In the genomic region with DNA sequence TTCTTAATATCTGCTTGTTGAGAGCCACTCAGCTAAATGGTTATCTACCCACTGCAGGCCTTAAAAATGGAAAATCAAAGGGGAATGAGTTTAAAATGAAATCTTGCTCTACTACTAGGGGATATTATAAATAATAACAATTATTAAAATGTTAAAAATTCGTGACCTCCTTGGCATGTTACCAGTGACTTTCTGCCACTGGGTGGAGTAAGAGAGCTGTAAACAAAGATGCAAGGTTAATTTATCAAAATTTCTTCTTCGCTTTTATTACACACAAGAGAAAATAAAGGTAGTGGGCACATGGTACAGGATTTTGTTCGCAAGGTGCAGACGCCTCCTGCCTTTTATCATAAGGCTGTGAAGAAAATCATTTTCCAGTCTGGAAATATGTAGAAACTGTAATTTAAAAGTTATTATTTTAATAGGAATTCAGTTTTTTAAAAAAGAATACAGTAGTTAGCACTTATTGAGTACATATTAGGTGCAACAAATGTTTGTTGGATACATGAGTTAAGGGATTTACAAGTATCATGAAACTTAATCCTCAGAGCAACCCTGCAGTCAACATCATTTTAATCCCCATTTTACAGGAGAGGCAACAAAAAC, we compare ENCODE assay signal across 1 cellular context.
TF ChIP-seq lines count a peak whose summit lies in the region.

No MANE protein-coding gene starts in this region.

TF ChIP-seq in HCT116, 20 proteins besides CTCF, POLR2A, EP300 and RAD21 (continued from another document):
- TF ChIP-seq, protein P1, sequence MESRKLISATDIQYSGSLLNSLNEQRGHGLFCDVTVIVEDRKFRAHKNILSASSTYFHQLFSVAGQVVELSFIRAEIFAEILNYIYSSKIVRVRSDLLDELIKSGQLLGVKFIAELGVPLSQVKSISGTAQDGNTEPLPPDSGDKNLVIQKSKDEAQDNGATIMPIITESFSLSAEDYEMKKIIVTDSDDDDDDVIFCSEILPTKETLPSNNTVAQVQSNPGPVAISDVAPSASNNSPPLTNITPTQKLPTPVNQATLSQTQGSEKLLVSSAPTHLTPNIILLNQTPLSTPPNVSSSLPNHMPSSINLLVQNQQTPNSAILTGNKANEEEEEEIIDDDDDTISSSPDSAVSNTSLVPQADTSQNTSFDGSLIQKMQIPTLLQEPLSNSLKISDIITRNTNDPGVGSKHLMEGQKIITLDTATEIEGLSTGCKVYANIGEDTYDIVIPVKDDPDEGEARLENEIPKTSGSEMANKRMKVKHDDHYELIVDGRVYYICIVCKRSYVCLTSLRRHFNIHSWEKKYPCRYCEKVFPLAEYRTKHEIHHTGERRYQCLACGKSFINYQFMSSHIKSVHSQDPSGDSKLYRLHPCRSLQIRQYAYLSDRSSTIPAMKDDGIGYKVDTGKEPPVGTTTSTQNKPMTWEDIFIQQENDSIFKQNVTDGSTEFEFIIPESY (IDR thresholded peaks at IDR 0.05; ENCODE audit: extremely low read depth, insufficient replicate concordance, low read length), result no peak
- TF ChIP-seq JUND (IDR thresholded peaks at IDR 0.05), result no peak
- TF ChIP-seq, protein P2, sequence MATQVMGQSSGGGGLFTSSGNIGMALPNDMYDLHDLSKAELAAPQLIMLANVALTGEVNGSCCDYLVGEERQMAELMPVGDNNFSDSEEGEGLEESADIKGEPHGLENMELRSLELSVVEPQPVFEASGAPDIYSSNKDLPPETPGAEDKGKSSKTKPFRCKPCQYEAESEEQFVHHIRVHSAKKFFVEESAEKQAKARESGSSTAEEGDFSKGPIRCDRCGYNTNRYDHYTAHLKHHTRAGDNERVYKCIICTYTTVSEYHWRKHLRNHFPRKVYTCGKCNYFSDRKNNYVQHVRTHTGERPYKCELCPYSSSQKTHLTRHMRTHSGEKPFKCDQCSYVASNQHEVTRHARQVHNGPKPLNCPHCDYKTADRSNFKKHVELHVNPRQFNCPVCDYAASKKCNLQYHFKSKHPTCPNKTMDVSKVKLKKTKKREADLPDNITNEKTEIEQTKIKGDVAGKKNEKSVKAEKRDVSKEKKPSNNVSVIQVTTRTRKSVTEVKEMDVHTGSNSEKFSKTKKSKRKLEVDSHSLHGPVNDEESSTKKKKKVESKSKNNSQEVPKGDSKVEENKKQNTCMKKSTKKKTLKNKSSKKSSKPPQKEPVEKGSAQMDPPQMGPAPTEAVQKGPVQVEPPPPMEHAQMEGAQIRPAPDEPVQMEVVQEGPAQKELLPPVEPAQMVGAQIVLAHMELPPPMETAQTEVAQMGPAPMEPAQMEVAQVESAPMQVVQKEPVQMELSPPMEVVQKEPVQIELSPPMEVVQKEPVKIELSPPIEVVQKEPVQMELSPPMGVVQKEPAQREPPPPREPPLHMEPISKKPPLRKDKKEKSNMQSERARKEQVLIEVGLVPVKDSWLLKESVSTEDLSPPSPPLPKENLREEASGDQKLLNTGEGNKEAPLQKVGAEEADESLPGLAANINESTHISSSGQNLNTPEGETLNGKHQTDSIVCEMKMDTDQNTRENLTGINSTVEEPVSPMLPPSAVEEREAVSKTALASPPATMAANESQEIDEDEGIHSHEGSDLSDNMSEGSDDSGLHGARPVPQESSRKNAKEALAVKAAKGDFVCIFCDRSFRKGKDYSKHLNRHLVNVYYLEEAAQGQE (IDR thresholded peaks at IDR 0.05; ENCODE audit: low read depth), result no peak
- no peak for TF ChIP-seq ELF1 (IDR thresholded peaks at IDR 0.05; ENCODE audit: borderline replicate concordance, low read depth)
- TF ChIP-seq SRF (IDR thresholded peaks at IDR 0.05; ENCODE audit: low read depth), result no peak
- no peak for TF ChIP-seq EGR1 (IDR thresholded peaks at IDR 0.05; ENCODE audit: low read depth)
- no peak for TF ChIP-seq FOSL1 (IDR thresholded peaks at IDR 0.05; ENCODE audit: low read depth)
